Comparison of ENCODE assay signal across 1 cellular context in genomic region chr4:127783971-127784519, GRCh38.
A peak's percentile ranks its signal among the peaks of the same experiment; 100 is the strongest.
TF ChIP-seq lines count a peak whose summit lies in the region.

No MANE protein-coding gene starts in this region.

TF ChIP-seq in HepG2, 621 proteins besides CTCF, POLR2A, EP300 and RAD21:
- no peak for TF ChIP-seq DPF2 (CRISPR knock-in tag; IDR thresholded peaks at IDR 0.05; ENCODE audit: borderline replicate concordance, low read depth)
- 0 out of 2 replicates have a peak, but pooled peaks have one; percentile 36 for TF ChIP-seq SIN3A (IDR thresholded peaks at IDR 0.05; ENCODE audit: borderline replicate concordance, low read depth, low read length)
- TF ChIP-seq ARID5B (CRISPR knock-in tag; IDR thresholded peaks at IDR 0.05) = peak; percentile 18
- TF ChIP-seq ETV5 (CRISPR knock-in tag; IDR thresholded peaks at IDR 0.05; ENCODE audit: borderline replicate concordance) = peak; percentile 69
- no peak for TF ChIP-seq ZUFSP (CRISPR knock-in tag; IDR thresholded peaks at IDR 0.05; ENCODE audit: borderline replicate concordance)
- peak; percentile 97 for TF ChIP-seq ZNF652 (CRISPR knock-in tag; IDR thresholded peaks at IDR 0.05; ENCODE audit: borderline replicate concordance, low read depth)
- TF ChIP-seq TEAD3 (CRISPR knock-in tag; optimal IDR thresholded peaks at IDR 0.05; ENCODE audit: borderline replicate concordance) = peak; percentile 21
- no peak for TF ChIP-seq ZNF709 (CRISPR knock-in tag; IDR thresholded peaks at IDR 0.05)
- TF ChIP-seq SAP130 (CRISPR knock-in tag; IDR thresholded peaks at IDR 0.05; ENCODE audit: low read depth) = peak; percentile 15; the same call in 1 of the 2 replicates
- TF ChIP-seq GABPA (IDR thresholded peaks at IDR 0.05; ENCODE audit: low read depth, low read length) = no peak
- peak; percentile 42; the same call in 1 of the 2 replicates for TF ChIP-seq GABPA (CRISPR knock-in tag; IDR thresholded peaks at IDR 0.05; ENCODE audit: low read depth)
- TF ChIP-seq HOMEZ (CRISPR knock-in tag; IDR thresholded peaks at IDR 0.05; ENCODE audit: low read depth) = 0 out of 2 replicates have a peak, but pooled peaks have one; percentile 36
- peak; percentile 60; the same call in 1 of the 2 replicates for TF ChIP-seq KMT2B (CRISPR knock-in tag; IDR thresholded peaks at IDR 0.05)
- TF ChIP-seq SMAD3 (CRISPR knock-in tag; IDR thresholded peaks at IDR 0.05) = 0 out of 2 replicates have a peak, but pooled peaks have one; percentile 4
- peak; percentile 24; the same call in 1 of the 2 replicates for TF ChIP-seq GABPB1 (CRISPR knock-in tag; IDR thresholded peaks at IDR 0.05)
- no peak for TF ChIP-seq ZGPAT (CRISPR knock-in tag; IDR thresholded peaks at IDR 0.05)
- TF ChIP-seq SYNCRIP (IDR thresholded peaks at IDR 0.05; ENCODE audit: insufficient read depth, low read depth, low read length) = no peak
- no peak for TF ChIP-seq ZNF256 (CRISPR knock-in tag; conservative IDR thresholded peaks at IDR 0.05)
- TF ChIP-seq GATAD2A (CRISPR knock-in tag; IDR thresholded peaks at IDR 0.05) = peak; percentile 65
- no peak for TF ChIP-seq ZNF446 (CRISPR knock-in tag; IDR thresholded peaks at IDR 0.05)
- no peak for TF ChIP-seq SMARCE1 (IDR thresholded peaks at IDR 0.05; ENCODE audit: borderline replicate concordance)
- no peak for TF ChIP-seq ZNF773 (CRISPR knock-in tag; IDR thresholded peaks at IDR 0.05; ENCODE audit: borderline replicate concordance)
- no peak for TF ChIP-seq ZBTB10 (CRISPR knock-in tag; IDR thresholded peaks at IDR 0.05; ENCODE audit: borderline replicate concordance)
- TF ChIP-seq CREB3 (CRISPR knock-in tag; IDR thresholded peaks at IDR 0.05) = no peak
- TF ChIP-seq GATA4 (IDR thresholded peaks at IDR 0.05; ENCODE audit: borderline replicate concordance, low read depth) = no peak
